ENCODE assay signal across 8 cellular contexts in the genomic region with DNA sequence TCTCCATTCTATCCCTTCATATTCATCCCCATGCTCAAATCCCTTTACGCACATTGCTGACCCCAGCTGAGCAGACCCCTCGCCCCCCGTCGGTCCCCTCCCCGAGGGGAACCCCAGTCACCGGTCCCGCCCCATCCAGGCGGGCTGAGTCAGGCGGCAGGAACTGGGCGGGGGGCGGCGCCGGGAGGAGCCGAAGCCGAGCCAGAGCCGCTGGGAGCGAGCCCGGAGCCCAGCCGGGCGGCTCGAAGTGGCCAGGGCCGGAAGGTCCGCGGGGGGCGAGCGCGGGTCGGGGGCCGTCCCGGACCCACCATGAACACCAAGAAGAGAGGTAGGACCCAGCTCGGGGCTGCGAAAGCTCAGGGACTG. TPM values are rescaled to one million over a fixed set of nuclear protein-coding genes. Genes with fewer than 3 reads are reported as not detected.
DNase-seq lines count a peak whose midpoint lies in the region; ATAC-seq and TF ChIP-seq lines count a peak whose summit lies in the region.

No MANE protein-coding gene starts in this region.

- no peaks in the 10 kb centered on the region for H3K4me1 ChIP-seq in PC-9 (replicated peaks; ENCODE audit: insufficient read depth)
- no peaks in the 10 kb centered on the region for H3K4me1 ChIP-seq in prostate gland (replicated peaks)

- H3K4me2 ChIP-seq in PC-9: peak overlapping the region; percentile 80

- no peaks in the 10 kb centered on the region for H3K9me3 ChIP-seq in PC-9 (ENCODE audit: insufficient read depth, low read depth)
- H3K9me3 ChIP-seq in prostate gland: no peaks in the 10 kb centered on the region

- ATAC-seq in GM19025 (IDR thresholded peaks at IDR 0.05; ENCODE audit: low read depth, unreplicated experiment) (peak; percentile 30), left ventricle myocardium superior (peak; percentile 69)
- ATAC-seq in activated naive CD8-positive, alpha-beta T cell treated with anti-CD3 and anti-CD28 coated beads, Interleukin-2, amount 10 ng/mL, durations not matched to agents 7 days and 5 days (ENCODE audit: low read depth): peak; percentile 38

- intact Hi-C loops in PC-9 (cut with micrococcal nuclease; ENCODE audit: unreplicated experiment) (no loop called here), left ventricle myocardium superior (cut with micrococcal nuclease) (no loop called here), prostate gland (cut with DNase I) (loop anchor here (10.0 kb wide), 1 partner anchor 398 kb away; a partner anchor contains a TSS)

- BruUV-seq in PC-9 (replicated peaks; lab: Mats Ljungman, UMichigan): no TSS peak

- DNase-seq in PC-9 (peak in 1 of 2 experiments; percentile 56), left ventricle myocardium superior (peak; percentile 83), prostate gland (ENCODE audit: low spot score) (peak; percentile 49), DMS153 treated with DMSO at 0.1 percent for 48 hours (lab: John Stamatoyannopoulos, UW; ENCODE audit: unreplicated experiment) (no peak), NCI-H510A treated with DMSO at 0.1 percent for 48 hours (lab: John Stamatoyannopoulos, UW) (no peak), SHP77 treated with DMSO at 0.1 percent for 48 hours (lab: John Stamatoyannopoulos, UW) (no peak)
- peak; percentile 72 for DNase-seq in activated naive CD8-positive, alpha-beta T cell treated with anti-CD3 and anti-CD28 coated beads, Interleukin-2, amount 10 ng/mL, durations not matched to agents 7 days and 5 days

- TF ChIP-seq CTCF in PC-9 (conservative IDR thresholded peaks at IDR 0.05) (no peak), prostate gland (IDR thresholded peaks at IDR 0.05) (no peak)

- peaks cover 28% of the 10 kb centered on the region for H3K27me3 Mint-ChIP-seq in activated naive CD8-positive, alpha-beta T cell treated with anti-CD3 and anti-CD28 coated beads, Interleukin-2, amount 10 ng/mL, durations not matched to agents 7 days and 5 days

- TF ChIP-seq POLR2A in prostate gland (IDR thresholded peaks at IDR 0.05): peak; percentile 72

- H3K27ac ChIP-seq in PC-9 (no peak overlapping the region), prostate gland (peak overlapping the region; percentile 62 to 77)

- H3K4me3 Mint-ChIP-seq in activated naive CD8-positive, alpha-beta T cell treated with anti-CD3 and anti-CD28 coated beads, Interleukin-2, amount 10 ng/mL, durations not matched to agents 7 days and 5 days: peak overlapping the region; percentile 86

- POLR2A ChIA-PET in PC-9 (lab: Charles Lee; ENCODE audit: unreplicated experiment): no interaction called here
- POLR2A ChIA-PET in activated naive CD8-positive, alpha-beta T cell treated with anti-CD3 and anti-CD28 coated beads, Interleukin-2, amount 10 ng/mL, durations not matched to agents 7 days and 5 days (lab: Charles Lee): interaction anchor here (0.5 to 3.2 kb wide), 11 partner anchors 8 to 402 kb away, joined by 3 to 16 read pairs (median 6); a partner anchor contains a TSS

- peak overlapping the region; percentile 73 for H3K27ac Mint-ChIP-seq in activated naive CD8-positive, alpha-beta T cell treated with anti-CD3 and anti-CD28 coated beads, Interleukin-2, amount 10 ng/mL, durations not matched to agents 7 days and 5 days

- 0 out of 2 replicates have a peak, but pooled peaks cover 2% of the 10 kb centered on the region for H4K20me1 ChIP-seq in PC-9 (ENCODE audit: insufficient read depth)

- H3K36me3 Mint-ChIP-seq in activated naive CD8-positive, alpha-beta T cell treated with anti-CD3 and anti-CD28 coated beads, Interleukin-2, amount 10 ng/mL, durations not matched to agents 7 days and 5 days: peaks cover 2% of the 10 kb centered on the region

- H3K9me3 Mint-ChIP-seq in activated naive CD8-positive, alpha-beta T cell treated with anti-CD3 and anti-CD28 coated beads, Interleukin-2, amount 10 ng/mL, durations not matched to agents 7 days and 5 days: no peaks in the 10 kb centered on the region

- no peak overlapping the region for H2AFZ ChIP-seq in PC-9

- peaks cover 15% of the 10 kb centered on the region; the same call in 1 of the 2 replicates for H3K79me2 ChIP-seq in PC-9 (ENCODE audit: low read depth)

- peaks cover 16% of the 10 kb centered on the region for H3K4me1 Mint-ChIP-seq in activated naive CD8-positive, alpha-beta T cell treated with anti-CD3 and anti-CD28 coated beads, Interleukin-2, amount 10 ng/mL, durations not matched to agents 7 days and 5 days

- WGBS in prostate gland: 2% methylated on average over 12 of the region's 32 CpGs

- no peaks in the 10 kb centered on the region for H3K27me3 ChIP-seq in PC-9 (ENCODE audit: insufficient read depth, low read depth)
- no peaks in the 10 kb centered on the region for H3K27me3 ChIP-seq in prostate gland (replicated peaks; ENCODE audit: insufficient read depth)

- H3K4me3 ChIP-seq in PC-9: peak overlapping the region; percentile 59
- H3K4me3 ChIP-seq in prostate gland: peak overlapping the region; percentile 48 to 61

- H3K9me2 ChIP-seq in PC-9 (ENCODE audit: insufficient read depth): no peaks in the 10 kb centered on the region

- H3K36me3 ChIP-seq in PC-9 (ENCODE audit: low read depth): no peaks in the 10 kb centered on the region
- peaks cover 0 to 10% of the 10 kb centered on the region in 2 donors for H3K36me3 ChIP-seq in prostate gland

- CTCF ChIA-PET in PC-9 (lab: Charles Lee): interaction anchor here (0.6 to 0.7 kb wide), 3 partner anchors 56 to 1266 kb away, joined by 3 read pairs; a partner anchor contains a TSS

- H3F3A ChIP-seq in PC-9 (ENCODE audit: insufficient read depth, low read depth): peaks cover 13% of the 10 kb centered on the region; the same call in 1 of the 2 replicates

RNA-seq across cellular contexts. Expression of a gene that starts 8.6 kb away (rescaled TPM):
- total RNA-seq in PC-9 (2021) (76.7 and 113 TPM in 2 replicates), left ventricle myocardium superior (76.1 TPM), prostate gland (100 to 1,000 TPM in 1 of 2 donors, 10 to 100 TPM in 1; 32.5 to 121 TPM)
- total RNA-seq in activated naive CD8-positive, alpha-beta T cell treated with anti-CD3 and anti-CD28 coated beads, Interleukin-2, amount 10 ng/mL, durations not matched to agents 7 days and 5 days: 10 to 100 TPM; 28.7 to 35.7 TPM

RNA-seq across cellular contexts. Expression of a gene that starts 25.1 kb away (rescaled TPM):
- total RNA-seq in PC-9 (2021) (35.3 and 39.0 TPM in 2 replicates), left ventricle myocardium superior (32.8 TPM), prostate gland (10 to 100 TPM; 39.9 to 48.9 TPM)
- 10 to 100 TPM; 69.9 to 72.3 TPM for total RNA-seq in activated naive CD8-positive, alpha-beta T cell treated with anti-CD3 and anti-CD28 coated beads, Interleukin-2, amount 10 ng/mL, durations not matched to agents 7 days and 5 days

RNA-seq across cellular contexts. Expression of a gene that starts 53.9 kb away (rescaled TPM):
- total RNA-seq in PC-9 (2021): not detected in 2 replicates
- total RNA-seq in activated naive CD8-positive, alpha-beta T cell treated with anti-CD3 and anti-CD28 coated beads, Interleukin-2, amount 10 ng/mL, durations not matched to agents 7 days and 5 days: not detected
- not detected for total RNA-seq in left ventricle myocardium superior
- 1 to 10 TPM in 1 of 2 donors, not detected in 1; 1.5 TPM for total RNA-seq in prostate gland

RNA-seq across cellular contexts. Expression of a gene that starts 56.3 kb away (rescaled TPM):
- 51.5 and 61.0 TPM in 2 replicates for total RNA-seq in PC-9 (2021)
- 10 to 100 TPM; 41.8 to 48.8 TPM for total RNA-seq in activated naive CD8-positive, alpha-beta T cell treated with anti-CD3 and anti-CD28 coated beads, Interleukin-2, amount 10 ng/mL, durations not matched to agents 7 days and 5 days
- 66.6 TPM for total RNA-seq in left ventricle myocardium superior
- 100 to 1,000 TPM in 1 of 2 donors, 10 to 100 TPM in 1; 98.3 to 138 TPM for total RNA-seq in prostate gland

Comparison
In these comparisons a context has a peak if more than half of its experiments do, and no peak if none do; other contexts are left out.
1. DNase-seq: peak in activated naive CD8-positive, alpha-beta T cell treated with anti-CD3 and anti-CD28 coated beads, Interleukin-2, amount 10 ng/mL, durations not matched to agents 7 days and 5 days (single experiment), left ventricle myocardium superior (single experiment) and prostate gland (single experiment); none in DMS153 treated with DMSO at 0.1 percent for 48 hours (single experiment), NCI-H510A treated with DMSO at 0.1 percent for 48 hours (single experiment) and SHP77 treated with DMSO at 0.1 percent for 48 hours (single experiment).
2. Peak in every context shown above with its lines, with median percentiles within 50 percentile points of each other: ATAC-seq.